Comparison of ENCODE assay signal across 10 cellular contexts in the genomic region with DNA sequence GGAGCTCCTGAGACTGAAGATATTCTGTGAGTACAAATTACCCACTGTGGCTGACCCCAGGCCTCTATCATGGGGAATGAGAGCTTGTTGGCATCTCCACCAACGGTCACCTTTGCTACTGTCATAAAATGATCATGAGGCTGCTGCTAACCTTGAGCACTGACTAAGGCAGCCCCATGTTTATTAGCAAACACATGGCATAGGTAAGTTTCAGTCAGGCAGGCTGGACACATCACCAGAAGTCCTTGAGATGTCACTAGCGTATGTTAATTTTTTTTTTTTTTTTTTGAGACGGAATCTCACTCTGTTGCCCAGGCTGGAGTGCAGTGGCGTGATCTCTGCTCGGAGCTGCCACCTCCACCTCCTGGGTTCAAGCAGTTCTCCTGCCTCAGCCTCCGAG. TPM values are rescaled to one million over a fixed set of nuclear protein-coding genes. Genes with fewer than 3 reads are reported as not detected.
DNase-seq lines count a peak whose midpoint lies in the region; ATAC-seq and TF ChIP-seq lines count a peak whose summit lies in the region.
"Had no signal": no experiment of that assay in that cellular context is flagged by ENCODE, and none has a peak within 500 bp of the region (broad histone marks: within the 10 kb centered on the region; RNA-seq: fewer than 3 reads in every experiment).

No MANE protein-coding gene starts in this region.

- H3K27me3 ChIP-seq in Karpas-422 (ENCODE audit: low read length) (no peaks in the 10 kb centered on the region), endodermal cell (ENCODE audit: control insufficient read depth, insufficient read depth, low read length, poor library complexity, severe bottlenecking) (no peaks in the 10 kb centered on the region), psoas muscle (ENCODE audit: insufficient read depth in 3 of 3, low read length in 2 of 3) (no peaks in the 10 kb centered on the region)
- H3K27me3 ChIP-seq: suprapubic skin had no signal

- intact Hi-C loops in psoas muscle (cut with DNase I), result loop anchor here in 1 of 2 donors (5.0 to 10.0 kb wide), 2 partner anchors 56 to 311 kb away; a partner anchor contains a TSS

- H4K20me1 ChIP-seq in Karpas-422 (ENCODE audit: insufficient read depth, low read depth, low read length), result peaks cover 15% of the 10 kb centered on the region

- H3K9me3 ChIP-seq in Karpas-422 (ENCODE audit: low read length), result no peaks in the 10 kb centered on the region
- H3K9me3 ChIP-seq in endodermal cell (ENCODE audit: control insufficient read depth, low read length), result no peaks in the 10 kb centered on the region
- no peaks in the 10 kb centered on the region for H3K9me3 ChIP-seq in psoas muscle
- H3K9me3 ChIP-seq: suprapubic skin had no signal

- H3K4me3 ChIP-seq in Karpas-422 (ENCODE audit: low read length), result no peak overlapping the region
- H3K4me3 ChIP-seq in endodermal cell (ENCODE audit: low read length), result no peak overlapping the region
- H3K4me3 ChIP-seq in psoas muscle, result no peak overlapping the region
- H3K4me3 ChIP-seq: suprapubic skin had no signal

- peaks cover 35% of the 10 kb centered on the region for H3K79me2 ChIP-seq in Karpas-422 (ENCODE audit: low read length)

- peaks cover 26% of the 10 kb centered on the region for H3K36me3 Mint-ChIP-seq in activated T-cell treated with anti-CD3 and anti-CD28 coated beads, Interleukin-2, amount 50 U/mL, for 24 hours (ENCODE audit: low read depth)
- H3K36me3 Mint-ChIP-seq in endodermal cell (ENCODE audit: low read depth), result peaks cover 2% of the 10 kb centered on the region

- no peaks in the 10 kb centered on the region for H3K27me3 Mint-ChIP-seq in activated T-cell treated with anti-CD3 and anti-CD28 coated beads, Interleukin-2, amount 50 U/mL, for 24 hours
- H3K27me3 Mint-ChIP-seq in endodermal cell (ENCODE audit: insufficient read depth), result peaks cover 4% of the 10 kb centered on the region

- H3K4me2 ChIP-seq in Karpas-422 (ENCODE audit: low read depth, low read length, poor library complexity, severe bottlenecking), result peak overlapping the region; percentile 96

- H3K36me3 ChIP-seq in Karpas-422 (ENCODE audit: insufficient read depth, low read length), result no peaks in the 10 kb centered on the region
- H3K36me3 ChIP-seq in endodermal cell (ENCODE audit: control insufficient read depth, insufficient read depth, low read length), result no peaks in the 10 kb centered on the region
- H3K36me3 ChIP-seq in psoas muscle (ENCODE audit: insufficient read depth in 1 of 2, low read depth in 1 of 2), result no peaks in the 10 kb centered on the region
- H3K36me3 ChIP-seq: suprapubic skin had no signal

- peak overlapping the region; percentile 96 for H3K27ac Mint-ChIP-seq in activated T-cell treated with anti-CD3 and anti-CD28 coated beads, Interleukin-2, amount 50 U/mL, for 24 hours
- H3K27ac Mint-ChIP-seq in endodermal cell, result peak overlapping the region; percentile 70

- TF ChIP-seq CTCF in endodermal cell (conservative IDR thresholded peaks at IDR 0.05) (no peak), psoas muscle (IDR thresholded peaks at IDR 0.05) (no peak)

- H3K27ac ChIP-seq in Karpas-422 (ENCODE audit: low read length) (peak overlapping the region; percentile 17), endodermal cell (ENCODE audit: low read depth, low read length) (no peak overlapping the region), psoas muscle (peak overlapping the region; percentile 93)
- H3K27ac ChIP-seq: suprapubic skin had no signal

- H3K4me1 Mint-ChIP-seq in activated T-cell treated with anti-CD3 and anti-CD28 coated beads, Interleukin-2, amount 50 U/mL, for 24 hours (ENCODE audit: low read depth), result peaks cover 49% of the 10 kb centered on the region
- peaks cover 33% of the 10 kb centered on the region for H3K4me1 Mint-ChIP-seq in endodermal cell

- H3K4me3 Mint-ChIP-seq in activated T-cell treated with anti-CD3 and anti-CD28 coated beads, Interleukin-2, amount 50 U/mL, for 24 hours, result no peak overlapping the region
- no peak overlapping the region for H3K4me3 Mint-ChIP-seq in endodermal cell

- H3K9ac ChIP-seq in Karpas-422 (ENCODE audit: low read length), result no peak overlapping the region
- H3K9ac ChIP-seq in endodermal cell (ENCODE audit: extremely low read depth, low read length, poor library complexity, severe bottlenecking), result no peak overlapping the region

- 0 out of 2 replicates have a peak overlapping the region, but pooled peaks have one; percentile 64 for H2AFZ ChIP-seq in Karpas-422 (ENCODE audit: low read length)

- no peaks in the 10 kb centered on the region for H3K9me3 Mint-ChIP-seq in activated T-cell treated with anti-CD3 and anti-CD28 coated beads, Interleukin-2, amount 50 U/mL, for 24 hours
- peaks cover 6% of the 10 kb centered on the region for H3K9me3 Mint-ChIP-seq in endodermal cell

- no peak for DNase-seq in activated T-cell treated with anti-CD3 and anti-CD28 coated beads, Interleukin-2, amount 50 U/mL, for 24 hours
- DNase-seq in activated T-cell treated with anti-CD3 and anti-CD28 coated beads for 4 hours (no peak), Karpas-422 (no peak), endodermal cell (no peak), psoas muscle (no peak), NCI-H1092 (lab: John Stamatoyannopoulos, UW) (no peak)
- no peak for DNase-seq in stimulated activated naive CD8-positive, alpha-beta T cell treated with anti-CD3 and anti-CD28 coated beads, Interleukin-15, Interleukin-2, amounts not matched to agents 100 U/mL and 50 U/mL, for 24 hours
- DNase-seq: posterior cingulate gyrus had no signal

- H3K4me1 ChIP-seq in Karpas-422 (ENCODE audit: low read length) (peaks cover 32% of the 10 kb centered on the region), endodermal cell (ENCODE audit: control insufficient read depth, insufficient read depth, low read length) (peaks cover 7% of the 10 kb centered on the region), psoas muscle (peaks cover 41% of the 10 kb centered on the region)

- ATAC-seq in psoas muscle (no peak), GM19035 (IDR thresholded peaks at IDR 0.05; ENCODE audit: unreplicated experiment) (no peak)
- no peak for ATAC-seq in stimulated activated naive CD8-positive, alpha-beta T cell treated with anti-CD3 and anti-CD28 coated beads, Interleukin-15, Interleukin-2, amounts not matched to agents 100 U/mL and 50 U/mL, for 24 hours

- WGBS in endodermal cell (ENCODE audit: insufficient coverage in 1 of 2, insufficient read length in 1 of 2), 2 experiments, result 89 to 93% methylated on average over 4 to 6 of the region's 6 CpGs
- WGBS in psoas muscle, 3 donors, result 74 to 88% (median 75%) methylated on average over 5 to 6 of the region's 6 CpGs

- H3K9me2 ChIP-seq in Karpas-422 (replicated peaks; ENCODE audit: insufficient read depth, low read length), result no peaks in the 10 kb centered on the region

RNA-seq across cellular contexts. Expression of a gene that starts 1.5 kb away (rescaled TPM):
- total RNA-seq in Karpas-422 (2014; rRNA removed; shearing (Covaris generic); ENCODE audit: low replicate concordance), result 65.2 and 87.8 TPM in 2 replicates
- total RNA-seq in endodermal cell (100 to 1,000 TPM; 120 to 136 TPM), psoas muscle (100 to 1,000 TPM in 1 of 4 donors, 10 to 100 TPM in 3; 60.1 to 107 (median 76.5) TPM)
- 94.6 TPM for polyA plus RNA-seq in endodermal cell (2013, experiment 1 of 2)
- 93.6 TPM for polyA plus RNA-seq in endodermal cell (2013, experiment 2 of 2)
- 10 to 100 TPM; 19.7 to 57.6 (median 24.6) TPM for polyA plus RNA-seq in psoas muscle

RNA-seq across cellular contexts. Expression of a gene that starts 58.3 kb away (rescaled TPM):
- total RNA-seq in Karpas-422 (2014; rRNA removed; shearing (Covaris generic); ENCODE audit: low replicate concordance), result 25.4 and 36.3 TPM in 2 replicates
- total RNA-seq in endodermal cell, result 10 to 100 TPM; 81.7 to 97.7 TPM
- 32.2 TPM for polyA plus RNA-seq in endodermal cell (2013, experiment 1 of 2)
- 33.5 TPM for polyA plus RNA-seq in endodermal cell (2013, experiment 2 of 2)
- total RNA-seq in psoas muscle, result 1 to 10 TPM; 4.0 to 8.2 (median 7.2) TPM
- 1 to 10 TPM; 2.6 to 3.9 (median 3.3) TPM for polyA plus RNA-seq in psoas muscle
